Comparison of ENCODE assay signal across 26 cellular contexts in the genomic region with DNA sequence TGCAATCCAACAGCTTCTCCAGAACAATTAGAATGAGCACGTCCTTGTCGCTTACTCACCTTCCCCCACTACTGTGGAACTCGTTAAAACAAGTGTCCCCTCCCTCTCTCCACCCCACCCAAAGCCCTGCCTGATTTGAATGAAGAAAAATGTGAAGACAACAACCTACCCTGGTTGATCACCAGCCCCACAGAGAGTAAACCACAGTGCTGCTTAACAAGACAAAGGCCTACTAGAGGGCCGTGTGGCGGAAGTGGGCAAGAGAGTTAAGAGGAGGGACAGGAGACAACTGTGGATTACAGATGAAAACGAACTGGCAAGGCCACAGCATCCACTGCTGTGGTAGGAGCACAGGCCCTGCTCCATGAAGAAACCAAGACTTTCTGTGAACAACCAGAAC.
"Had no signal": no experiment of that assay in that cellular context is flagged by ENCODE, and none has a peak within 500 bp of the region (broad histone marks: within the 10 kb centered on the region; RNA-seq: fewer than 3 reads in every experiment).

No MANE protein-coding gene starts in this region.

- H3K4me3 Mint-ChIP-seq: activated CD4-positive, alpha-beta T cell treated with anti-CD3 and anti-CD28 coated beads, Interleukin-2, amount 10 ng/mL, durations not matched to agents 7 days and 5 days; activated CD8-positive, alpha-beta memory T cell treated with anti-CD3 and anti-CD28 coated beads, Interleukin-2, amount 10 ng/mL, durations not matched to agents 7 days and 5 days; activated CD8-positive, alpha-beta T cell treated with anti-CD3 and anti-CD28 coated beads, Interleukin-2, amount 10 ng/mL, durations not matched to agents 7 days and 5 days; central memory CD8-positive, alpha-beta T cell; dendritic cell treated with granulocyte-macrophage colony-stimulating factor and Interleukin-4, amounts not matched to agents 40 ng/mL and 50 ng/mL, for 4 days; nephron had no signal

- H3K27ac Mint-ChIP-seq: activated CD4-positive, alpha-beta T cell treated with anti-CD3 and anti-CD28 coated beads, Interleukin-2, amount 10 ng/mL, durations not matched to agents 7 days and 5 days; activated CD8-positive, alpha-beta memory T cell treated with anti-CD3 and anti-CD28 coated beads, Interleukin-2, amount 10 ng/mL, durations not matched to agents 7 days and 5 days; activated CD8-positive, alpha-beta T cell treated with anti-CD3 and anti-CD28 coated beads, Interleukin-2, amount 10 ng/mL, durations not matched to agents 7 days and 5 days; activated naive CD4-positive, alpha-beta T cell treated with anti-CD3 and anti-CD28 coated beads, Interleukin-2, amount 50 U/mL, for 72 hours; activated T-helper 2 cell treated with anti-CD3 and anti-CD28 coated beads, Interferon-gamma antibody, Interleukin-2, Interleukin-4, amounts not matched to agents 10 μg/mL and 5 μg/mL and 100 μg/mL, durations not matched to agents 14 hours and 24 hours and 36 hours; dendritic cell treated with granulocyte-macrophage colony-stimulating factor and Interleukin-4, amounts not matched to agents 40 ng/mL and 50 ng/mL, for 4 days; nephron had no signal

- H3K4me1 Mint-ChIP-seq: activated CD8-positive, alpha-beta memory T cell treated with anti-CD3 and anti-CD28 coated beads, Interleukin-2, amount 10 ng/mL, durations not matched to agents 7 days and 5 days; nephron had no signal

- H3K27ac ChIP-seq: epithelial cell of prostate, esophagus squamous epithelium, gastrocnemius medialis, left ventricle myocardium inferior, neutrophil, skin epidermis, testis, transverse colon had no signal

- H3K9me3 ChIP-seq: esophagus squamous epithelium, gastrocnemius medialis, left ventricle myocardium inferior, neutrophil, testis, transverse colon had no signal

- H3K4me3 ChIP-seq: esophagus squamous epithelium, gastrocnemius medialis, left ventricle myocardium inferior, skin epidermis, testis, transverse colon had no signal

- H3K27me3 ChIP-seq: esophagus squamous epithelium, gastrocnemius medialis, neutrophil, testis, transverse colon had no signal

- H3K4me1 ChIP-seq: testis had no signal

- DNase-seq: activated CD4-positive, alpha-beta T cell treated with anti-CD3 and anti-CD28 coated beads for 1 hour; activated CD4-positive, alpha-beta T cell treated with anti-CD3 and anti-CD28 coated beads, Interleukin-2, amount 10 ng/mL, durations not matched to agents 7 days and 5 days; activated CD8-positive, alpha-beta memory T cell treated with anti-CD3 and anti-CD28 coated beads, Interleukin-2, amount 10 ng/mL, durations not matched to agents 7 days and 5 days; activated CD8-positive, alpha-beta T cell treated with anti-CD3 and anti-CD28 coated beads, Interleukin-2, amount 10 ng/mL, durations not matched to agents 7 days and 5 days; activated naive CD4-positive, alpha-beta T cell; activated T-cell treated with anti-CD3 and anti-CD28 coated beads, Interleukin-2, amount 50 U/mL, for 48 hours; esophagus squamous epithelium; gastrocnemius medialis; glutamatergic neuron; islet precursor cell; left ventricle myocardium inferior; stimulated activated CD4-positive, alpha-beta T cell treated with anti-CD3 and anti-CD28 coated beads, Interleukin-12 subunit alpha, Interleukin-12 subunit beta, amount 100 ng/mL, for 4 hours; stimulated activated CD4-positive, alpha-beta T cell treated with anti-CD3 and anti-CD28 coated beads, Interleukin-4, amount 100 ng/mL, for 1 hour; stimulated activated naive CD8-positive, alpha-beta T cell treated with anti-CD3 and anti-CD28 coated beads, Interleukin-15, Interleukin-2, amounts not matched to agents 100 U/mL and 50 U/mL, for 24 hours; T-helper 2 cell; testis; transverse colon had no signal

- H3K27me3 Mint-ChIP-seq: activated CD4-positive, alpha-beta T cell treated with anti-CD3 and anti-CD28 coated beads, Interleukin-2, amount 10 ng/mL, durations not matched to agents 7 days and 5 days; activated CD8-positive, alpha-beta memory T cell treated with anti-CD3 and anti-CD28 coated beads, Interleukin-2, amount 10 ng/mL, durations not matched to agents 7 days and 5 days; central memory CD8-positive, alpha-beta T cell; dendritic cell treated with granulocyte-macrophage colony-stimulating factor and Interleukin-4, amounts not matched to agents 40 ng/mL and 50 ng/mL, for 4 days had no signal

- H3K9me3 Mint-ChIP-seq: activated CD4-positive, alpha-beta T cell treated with anti-CD3 and anti-CD28 coated beads, Interleukin-2, amount 10 ng/mL, durations not matched to agents 7 days and 5 days; activated naive CD4-positive, alpha-beta T cell treated with anti-CD3 and anti-CD28 coated beads, Interleukin-2, amount 50 U/mL, for 72 hours; activated T-helper 2 cell treated with anti-CD3 and anti-CD28 coated beads, Interferon-gamma antibody, Interleukin-2, Interleukin-4, amounts not matched to agents 10 μg/mL and 5 μg/mL and 100 μg/mL, durations not matched to agents 14 hours and 24 hours and 36 hours; dendritic cell treated with granulocyte-macrophage colony-stimulating factor and Interleukin-4, amounts not matched to agents 40 ng/mL and 50 ng/mL, for 4 days; nephron had no signal

- ATAC-seq: activated CD8-positive, alpha-beta memory T cell treated with anti-CD3 and anti-CD28 coated beads, Interleukin-2, amount 10 ng/mL, durations not matched to agents 7 days and 5 days; activated CD8-positive, alpha-beta T cell treated with anti-CD3 and anti-CD28 coated beads, Interleukin-2, amount 10 ng/mL, durations not matched to agents 7 days and 5 days; activated naive CD4-positive, alpha-beta T cell treated with anti-CD3 and anti-CD28 coated beads, Interleukin-2, amount 50 U/mL, for 72 hours; gastrocnemius medialis; sciatic nerve; stimulated activated naive CD8-positive, alpha-beta T cell treated with anti-CD3 and anti-CD28 coated beads, Interleukin-15, Interleukin-2, amounts not matched to agents 100 U/mL and 50 U/mL, for 24 hours had no signal
